ENCODE assay signal across 26 cellular contexts in the genomic region with DNA sequence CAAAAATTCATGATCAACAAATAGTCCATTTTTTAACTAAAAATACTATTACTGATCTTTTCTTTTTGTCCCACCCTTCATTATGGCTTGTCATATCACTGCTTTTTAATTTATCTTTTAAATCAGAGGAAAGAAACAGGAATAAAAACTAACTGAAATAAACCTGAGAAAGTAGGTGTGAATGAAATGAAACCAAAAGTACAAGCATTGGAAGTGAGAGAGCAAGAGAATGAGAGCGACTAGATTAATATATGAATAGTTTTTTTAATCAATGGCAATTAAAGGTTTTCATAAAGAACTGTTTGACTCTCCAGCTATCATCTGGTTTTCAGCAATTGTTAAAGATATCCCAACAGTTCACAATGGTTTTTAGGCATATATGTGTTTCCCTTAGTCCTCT.
DNase-seq lines count a peak whose midpoint lies in the region; ATAC-seq, FAIRE-seq and TF ChIP-seq lines count a peak whose summit lies in the region.
"Had no signal": no experiment of that assay in that cellular context is flagged by ENCODE, and none has a peak within 500 bp of the region (broad histone marks: within the 10 kb centered on the region; RNA-seq: fewer than 3 reads in every experiment).

No MANE protein-coding gene starts in this region.

- H4K20me1 ChIP-seq in MM.1S (ENCODE audit: insufficient read depth, low read length): no peaks in the 10 kb centered on the region

- CTCF ChIA-PET in CD4-positive, alpha-beta T cell (lab: Charles Lee): interaction anchor here (0.7 kb wide), 1 partner anchor 34 kb away, joined by 7 read pairs; no protein-coding TSS in a partner anchor

- POLR2A ChIA-PET in CD4-positive, alpha-beta T cell (lab: Charles Lee): interaction anchor here (0.7 to 0.9 kb wide), 2 partner anchors 47 to 449 kb away, joined by 3 read pairs; no protein-coding TSS in a partner anchor

- no peaks in the 10 kb centered on the region for H3K9me3 ChIP-seq in CD4-positive, alpha-beta T cell (ENCODE audit: control insufficient read depth, low read length)
- H3K9me3 ChIP-seq in MM.1S (replicated peaks; ENCODE audit: insufficient read depth, low read length): no peaks in the 10 kb centered on the region
- no peaks in the 10 kb centered on the region for H3K9me3 ChIP-seq in lower lobe of right lung
- H3K9me3 ChIP-seq: thyroid gland had no signal

- H2AFZ ChIP-seq in MM.1S (ENCODE audit: low read length): peak overlapping the region; percentile 40
- H2AFZ ChIP-seq: PC-9 had no signal

- H3K4me1 ChIP-seq in MM.1S (ENCODE audit: low read length) (peaks cover 16% of the 10 kb centered on the region), lower lobe of right lung (no peaks in the 10 kb centered on the region)
- H3K4me1 ChIP-seq: thyroid gland had no signal

- no peaks in the 10 kb centered on the region for H3K9me3 Mint-ChIP-seq in CD4-positive, alpha-beta T cell
- H3K9me3 Mint-ChIP-seq in stimulated activated naive B cell treated with anti-CD40 and anti-IgM and Interleukin-4, amounts not matched to agents 10 μg/mL and 1 μg/mL and 100 μg/mL, for 72 hours: no peaks in the 10 kb centered on the region

- no peak overlapping the region for H3K27ac ChIP-seq in CD4-positive, alpha-beta T cell (ENCODE audit: low read depth, low read length)
- H3K27ac ChIP-seq in MM.1S (ENCODE audit: low read length) (no peak overlapping the region), lower lobe of right lung (no peak overlapping the region)
- H3K27ac ChIP-seq: PC-9, skin epidermis, thyroid gland had no signal

- no peak overlapping the region for H3K9ac ChIP-seq in MM.1S (ENCODE audit: low read length)

- peaks cover 9% of the 10 kb centered on the region for H3K4me1 Mint-ChIP-seq in CD4-positive, alpha-beta T cell (ENCODE audit: low read depth)
- H3K4me1 Mint-ChIP-seq in stimulated activated naive B cell treated with anti-CD40 and anti-IgM and Interleukin-4, amounts not matched to agents 10 μg/mL and 1 μg/mL and 100 μg/mL, for 72 hours: peaks cover 0 to 10% of the 10 kb centered on the region in 2 donors

- peak overlapping the region; percentile 68 for H3K4me2 ChIP-seq in MM.1S (ENCODE audit: low read depth, low read length)

- H3K36me3 ChIP-seq in MM.1S (replicated peaks; ENCODE audit: insufficient read depth, low read length): no peaks in the 10 kb centered on the region
- no peaks in the 10 kb centered on the region for H3K36me3 ChIP-seq in lower lobe of right lung
- H3K36me3 ChIP-seq: thyroid gland had no signal

- H3K4me3 Mint-ChIP-seq in CD4-positive, alpha-beta T cell: peak overlapping the region; percentile 35
- H3K4me3 Mint-ChIP-seq in stimulated activated naive B cell treated with anti-CD40 and anti-IgM and Interleukin-4, amounts not matched to agents 10 μg/mL and 1 μg/mL and 100 μg/mL, for 72 hours: no peak overlapping the region

- no peaks in the 10 kb centered on the region for H3K36me3 Mint-ChIP-seq in CD4-positive, alpha-beta T cell (ENCODE audit: low read depth)
- H3K36me3 Mint-ChIP-seq in stimulated activated naive B cell treated with anti-CD40 and anti-IgM and Interleukin-4, amounts not matched to agents 10 μg/mL and 1 μg/mL and 100 μg/mL, for 72 hours: no peaks in the 10 kb centered on the region

- no peaks in the 10 kb centered on the region for H3F3A ChIP-seq in MM.1S (ENCODE audit: insufficient read depth, low read length)

- peaks cover 27% of the 10 kb centered on the region for H3K27me3 Mint-ChIP-seq in CD4-positive, alpha-beta T cell
- H3K27me3 Mint-ChIP-seq in stimulated activated naive B cell treated with anti-CD40 and anti-IgM and Interleukin-4, amounts not matched to agents 10 μg/mL and 1 μg/mL and 100 μg/mL, for 72 hours: peaks cover 3 to 9% of the 10 kb centered on the region in 2 donors

- no peaks in the 10 kb centered on the region for H3K79me2 ChIP-seq in MM.1S (ENCODE audit: low read length)

- in situ Hi-C loops in G401 (cut with HindIII; ENCODE audit: low sequenced_read_pairs): no loop called here

- DNase-seq in CD4-positive, alpha-beta T cell: no peak
- no peak for DNase-seq in GM18507 (ENCODE audit: extremely low spot score, insufficient read length, low read depth)
- peak; percentile 33 for DNase-seq in MM.1S
- DNase-seq in frontal cortex (ENCODE audit: low spot score in 2 of 2): no peak
- DNase-seq in G401 (ENCODE audit: low spot score): no peak
- no peak for DNase-seq in stimulated activated naive B cell treated with anti-CD40 and anti-IgM and Interleukin-4, amounts not matched to agents 10 μg/mL and 1 μg/mL and 100 μg/mL, for 72 hours
- no peak for DNase-seq in lower lobe of right lung
- DNase-seq: activated CD4-positive, alpha-beta T cell treated with anti-CD3 and anti-CD28 coated beads for 48 hours; activated CD8-positive, alpha-beta memory T cell treated with anti-CD3 and anti-CD28 coated beads, Interleukin-2, amount 50 U/mL, for 48 hours; activated gamma-delta T cell treated with Interleukin-2 at 50 U/mL for 16 hours; amygdala; COR-L47; cortex of kidney; DND-41; H7; NCI-H187; NCI-H748 treated with DMSO at 0.1 percent for 48 hours; PC-9; SHP77 treated with DMSO at 0.1 percent for 48 hours; stimulated activated naive CD4-positive, alpha-beta T cell; thyroid gland had no signal

- ATAC-seq in CD4-positive, alpha-beta T cell (ENCODE audit: poor library complexity): no peak
- ATAC-seq in stimulated activated naive B cell treated with anti-CD40 and anti-IgM and Interleukin-4, amounts not matched to agents 10 μg/mL and 1 μg/mL and 100 μg/mL, for 72 hours (replicated peaks): no peak
- no peak for ATAC-seq in lower lobe of right lung

- peaks cover 5% of the 10 kb centered on the region for H3K27me3 ChIP-seq in CD4-positive, alpha-beta T cell (ENCODE audit: control insufficient read depth, insufficient read depth, low read length)
- no peaks in the 10 kb centered on the region for H3K27me3 ChIP-seq in MM.1S (replicated peaks; ENCODE audit: insufficient read depth, low read length)
- no peaks in the 10 kb centered on the region for H3K27me3 ChIP-seq in lower lobe of right lung (ENCODE audit: low read depth)
- H3K27me3 ChIP-seq: thyroid gland had no signal

- peak overlapping the region; percentile 36; the same call in 1 of the 2 replicates for H3K4me3 ChIP-seq in MM.1S (ENCODE audit: low read length)
- no peak overlapping the region for H3K4me3 ChIP-seq in lower lobe of right lung
- H3K4me3 ChIP-seq: K562, PC-9, skin epidermis, thyroid gland had no signal

- intact Hi-C loops in CD4-positive, alpha-beta T cell (cut with DNase I, micrococcal nuclease): no loop called here
- intact Hi-C loops in lower lobe of right lung (cut with DNase I): no loop called here

- FAIRE-seq in GM18507 (lab: Jason Lieb, UNC) (peak; percentile 62), frontal cortex (lab: Jason Lieb, UNC) (peak; percentile 55)
- FAIRE-seq: bronchial epithelial cell, endometrium, K562, keratinocyte had no signal

- TF ChIP-seq CTCF in CD4-positive, alpha-beta T cell (IDR thresholded peaks at IDR 0.05): no peak
- TF ChIP-seq CTCF in MM.1S (IDR thresholded peaks at IDR 0.05; ENCODE audit: low read length) (no peak), lower lobe of right lung (IDR thresholded peaks at IDR 0.05) (no peak)

- no peak overlapping the region for H3K27ac Mint-ChIP-seq in CD4-positive, alpha-beta T cell
- H3K27ac Mint-ChIP-seq in stimulated activated naive B cell treated with anti-CD40 and anti-IgM and Interleukin-4, amounts not matched to agents 10 μg/mL and 1 μg/mL and 100 μg/mL, for 72 hours: no peak overlapping the region

- H3K9me2 ChIP-seq in MM.1S (replicated peaks; ENCODE audit: insufficient read depth, low read length): no peaks in the 10 kb centered on the region
